15 cellular contexts compared by ENCODE assay signal in genomic region chr2:149463328-149464002, GRCh38.
DNase-seq lines count a peak whose midpoint lies in the region; ATAC-seq and TF ChIP-seq lines count a peak whose summit lies in the region.
"Had no signal": no experiment of that assay in that cellular context is flagged by ENCODE, and none has a peak within 500 bp of the region (broad histone marks: within the 10 kb centered on the region; RNA-seq: fewer than 3 reads in every experiment).

No MANE protein-coding gene starts in this region.

- CTCF ChIA-PET in PC-3 (lab: Charles Lee): no interaction called here

- peaks cover 3% of the 10 kb centered on the region; the same call in 1 of the 2 replicates for H3K9me3 ChIP-seq in PC-3 (ENCODE audit: low read length)
- H3K9me3 ChIP-seq: prostate gland had no signal

- peak; percentile 5 for DNase-seq in PC-3
- DNase-seq in effector CD4-positive, alpha-beta T cell: no peak
- no peak for DNase-seq in activated naive CD4-positive, alpha-beta T cell treated with Interleukin-2 at 50 U/mL for 16 hours
- DNase-seq in COR-L47 (lab: John Stamatoyannopoulos, UW): no peak
- no peak for DNase-seq in SK-N-DZ (ENCODE audit: low spot score)
- DNase-seq: anterior cingulate cortex; effector memory CD4-positive, alpha-beta T cell; heart right ventricle; NCI-H187 treated with DMSO at 0.1 percent for 48 hours; OCI-M1; T-helper 9 cell had no signal

- no peaks in the 10 kb centered on the region for H3F3A ChIP-seq in PC-3 (ENCODE audit: low read length, unreplicated experiment)

- no peaks in the 10 kb centered on the region for H3K36me3 ChIP-seq in PC-3 (ENCODE audit: low read depth, low read length)
- H3K36me3 ChIP-seq: heart right ventricle, prostate gland had no signal

- no peaks in the 10 kb centered on the region for H3K9me2 ChIP-seq in PC-3 (replicated peaks; ENCODE audit: low read length)

- intact Hi-C loops in PC-3 (cut with micrococcal nuclease): no loop called here

- no peaks in the 10 kb centered on the region for H3K4me1 ChIP-seq in PC-3 (ENCODE audit: insufficient read depth, low read length)
- H3K4me1 ChIP-seq: heart right ventricle, prostate gland had no signal

- TF ChIP-seq CTCF in PC-3 (conservative IDR thresholded peaks at IDR 0.05; ENCODE audit: low read depth, low read length): no peak

- H3K4me2 ChIP-seq in PC-3 (ENCODE audit: low read length): no peak overlapping the region

- no peaks in the 10 kb centered on the region for H3K79me2 ChIP-seq in PC-3 (ENCODE audit: low read length)

- H3K9ac ChIP-seq in PC-3 (ENCODE audit: low read length): no peak overlapping the region

- no peaks in the 10 kb centered on the region for H3K27me3 ChIP-seq in PC-3 (ENCODE audit: low read length)
- H3K27me3 ChIP-seq: heart right ventricle had no signal

- no peak overlapping the region for H3K27ac ChIP-seq in PC-3 (ENCODE audit: low read length)
- H3K27ac ChIP-seq: heart right ventricle, prostate gland had no signal

- H2AFZ ChIP-seq in PC-3 (ENCODE audit: low read length): no peak overlapping the region

- no peak overlapping the region for H3K4me3 ChIP-seq in PC-3 (ENCODE audit: low read length)
- H3K4me3 ChIP-seq: heart right ventricle, prostate gland had no signal

- BruUV-seq in PC-3 (replicated peaks; lab: Mats Ljungman, UMichigan): no TSS peak

- ATAC-seq in GM18867 (IDR thresholded peaks at IDR 0.05; ENCODE audit: unreplicated experiment) (peak; percentile 93), GM21515 (IDR thresholded peaks at IDR 0.05; ENCODE audit: unreplicated experiment) (peak; percentile 97), HG03039 (IDR thresholded peaks at IDR 0.05; ENCODE audit: unreplicated experiment) (peak; percentile 93), PC-3 (peak; percentile 31; the same call in 1 of the 2 replicates)
- ATAC-seq: heart right ventricle had no signal

- H4K20me1 ChIP-seq in PC-3 (ENCODE audit: low read length): no peaks in the 10 kb centered on the region

- POLR2A ChIA-PET in PC-3 (lab: Charles Lee; ENCODE audit: unreplicated experiment): no interaction called here

Comparison
In these comparisons a context has a peak if more than half of its experiments do, and no peak if none do; other contexts are left out.
1. ATAC-seq: peak in every context shown above with its lines; median percentile 97 in GM21515; 93 in GM18867; 93 in HG03039; 31 in PC-3.